8 cellular contexts compared by ENCODE assay signal in the genomic region with DNA sequence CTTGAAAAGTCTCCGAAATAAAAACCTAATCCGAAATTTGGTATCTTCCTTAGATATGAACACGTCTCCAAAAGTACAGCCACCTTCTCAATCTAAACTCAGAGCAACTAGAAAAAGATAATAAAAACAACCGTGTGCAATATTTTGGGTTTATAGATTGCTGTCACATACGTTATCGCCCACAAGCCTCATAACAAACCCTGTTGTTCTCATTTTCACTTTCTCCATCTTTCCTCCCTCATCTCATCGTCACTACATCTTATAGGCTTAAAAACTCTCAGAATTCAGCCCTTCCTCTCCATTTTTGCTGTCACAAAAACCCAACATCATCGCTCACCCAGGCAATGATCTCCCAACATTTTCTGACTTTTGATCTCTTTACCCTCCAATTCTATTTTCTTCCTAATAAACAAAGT.
DNase-seq lines count a peak whose midpoint lies in the region; ATAC-seq and TF ChIP-seq lines count a peak whose summit lies in the region.

No MANE protein-coding gene starts in this region.

- intact Hi-C loops in head of caudate nucleus (cut with DNase I), result no loop called here

- H3K9me3 ChIP-seq in mucosa of rectum (ENCODE audit: control insufficient read depth in 2 of 2, low read length in 2 of 2), result no peaks in the 10 kb centered on the region

- in situ Hi-C loops in astrocyte of the spinal cord (cut with HindIII; ENCODE audit: low sequenced_read_pairs), result no loop called here

- no peaks in the 10 kb centered on the region for H3K36me3 ChIP-seq in mucosa of rectum (ENCODE audit: control insufficient read depth in 2 of 2, insufficient read depth in 2 of 2, low read length in 2 of 2)

- ATAC-seq in HG02938 (IDR thresholded peaks at IDR 0.05; ENCODE audit: unreplicated experiment) (peak; percentile 37), HG03378 (IDR thresholded peaks at IDR 0.05; ENCODE audit: unreplicated experiment) (no peak)

- H3K4me1 ChIP-seq in mucosa of rectum (ENCODE audit: control insufficient read depth in 2 of 2, insufficient read depth in 2 of 2, low read length in 2 of 2), result peaks cover 8 to 10% of the 10 kb centered on the region in 2 donors

- DNase-seq in astrocyte of the spinal cord (ENCODE audit: low read depth, low spot score) (no peak), GDM1 (lab: John Stamatoyannopoulos, UW) (no peak), head of caudate nucleus (no peak), NCI-H1930 (lab: John Stamatoyannopoulos, UW) (no peak)

- peak overlapping the region; percentile 29 to 49 for H3K27ac ChIP-seq in mucosa of rectum (ENCODE audit: low read depth in 2 of 2, low read length in 2 of 2)

- TF ChIP-seq CTCF in astrocyte of the spinal cord (IDR thresholded peaks at IDR 0.05; ENCODE audit: low read depth, low read length), result no peak

- peaks cover 0 to 3% of the 10 kb centered on the region in 2 donors for H3K27me3 ChIP-seq in mucosa of rectum (ENCODE audit: control insufficient read depth in 2 of 2, insufficient read depth in 2 of 2, low read length in 2 of 2)

- H3K4me3 ChIP-seq in GM08714 (ENCODE audit: low read length) (peak overlapping the region; percentile 74), astrocyte of the spinal cord (ENCODE audit: low read depth, low read length) (peak overlapping the region; percentile 97), mucosa of rectum (ENCODE audit: low read length in 2 of 2) (peak overlapping the region; percentile 86 to 96)

- peak overlapping the region; percentile 7 to 18 for H3K9ac ChIP-seq in mucosa of rectum (ENCODE audit: low read depth in 1 of 2, low read length in 2 of 2)
